In the genomic region with DNA sequence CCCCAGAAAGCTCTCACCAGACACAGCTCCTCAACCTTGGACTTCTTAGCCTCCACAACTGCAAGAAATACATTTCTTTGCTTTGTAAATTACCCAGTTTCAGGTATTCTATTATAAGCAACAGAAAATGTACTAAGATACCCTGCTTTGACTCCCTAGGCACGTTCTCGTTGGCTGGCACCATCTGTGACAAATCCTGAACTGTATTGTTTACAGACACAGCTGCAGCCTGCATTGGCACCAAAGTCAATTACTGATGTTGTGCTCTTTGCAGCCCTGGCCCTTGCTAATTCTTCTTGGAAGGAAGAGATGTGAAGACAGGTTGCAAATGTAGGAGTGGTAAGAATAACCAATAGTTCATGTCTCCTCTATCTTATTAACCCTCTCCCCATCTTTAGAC, we compare ENCODE assay signal across 26 cellular contexts.
"Had no signal": no experiment of that assay in that cellular context is flagged by ENCODE, and none has a peak within 500 bp of the region (broad histone marks: within the 10 kb centered on the region; RNA-seq: fewer than 3 reads in every experiment).

No MANE protein-coding gene starts in this region.

- H3K9me3 Mint-ChIP-seq: activated CD8-positive, alpha-beta T cell treated with anti-CD3 and anti-CD28 coated beads for 36 hours; activated T-helper 2 cell treated with anti-CD3 and anti-CD28 coated beads, Interferon-gamma antibody, Interleukin-2, Interleukin-4, amounts not matched to agents 10 μg/mL and 5 μg/mL and 100 μg/mL, durations not matched to agents 14 hours and 24 hours and 36 hours; central memory CD8-positive, alpha-beta T cell had no signal

- H3K4me1 Mint-ChIP-seq: activated naive CD4-positive, alpha-beta T cell treated with anti-CD3 and anti-CD28 coated beads, Interleukin-2, amount 50 U/mL, for 24 hours; activated naive CD8-positive, alpha-beta T cell treated with anti-CD3 and anti-CD28 coated beads, Interleukin-2, amount 10 ng/mL, durations not matched to agents 7 days and 5 days; central memory CD8-positive, alpha-beta T cell had no signal

- H3K36me3 Mint-ChIP-seq: activated naive CD4-positive, alpha-beta T cell treated with anti-CD3 and anti-CD28 coated beads, Interleukin-2, amount 50 U/mL, for 24 hours; activated naive CD8-positive, alpha-beta T cell treated with anti-CD3 and anti-CD28 coated beads, Interleukin-2, amount 10 ng/mL, durations not matched to agents 7 days and 5 days had no signal

- H3K4me3 Mint-ChIP-seq: activated CD8-positive, alpha-beta T cell treated with anti-CD3 and anti-CD28 coated beads for 36 hours; activated naive CD4-positive, alpha-beta T cell treated with anti-CD3 and anti-CD28 coated beads, Interleukin-2, amount 50 U/mL, for 24 hours; activated naive CD8-positive, alpha-beta T cell treated with anti-CD3 and anti-CD28 coated beads, Interleukin-2, amount 10 ng/mL, durations not matched to agents 7 days and 5 days; activated T-cell treated with anti-CD3 and anti-CD28 coated beads, Interleukin-2, amount 50 U/mL, for 24 hours; central memory CD8-positive, alpha-beta T cell had no signal

- H3K27ac Mint-ChIP-seq: activated CD8-positive, alpha-beta T cell treated with anti-CD3 and anti-CD28 coated beads for 36 hours; activated naive CD4-positive, alpha-beta T cell treated with anti-CD3 and anti-CD28 coated beads, Interleukin-2, amount 50 U/mL, for 24 hours; activated naive CD8-positive, alpha-beta T cell treated with anti-CD3 and anti-CD28 coated beads, Interleukin-2, amount 10 ng/mL, durations not matched to agents 7 days and 5 days; activated T-cell treated with anti-CD3 and anti-CD28 coated beads, Interleukin-2, amount 50 U/mL, for 24 hours; activated T-helper 2 cell treated with anti-CD3 and anti-CD28 coated beads, Interferon-gamma antibody, Interleukin-2, Interleukin-4, amounts not matched to agents 10 μg/mL and 5 μg/mL and 100 μg/mL, durations not matched to agents 14 hours and 24 hours and 36 hours had no signal

- DNase-seq: activated CD4-positive, alpha-beta T cell treated with anti-CD3 and anti-CD28 coated beads for 1 hour; activated CD4-positive, alpha-beta T cell treated with anti-CD3 and anti-CD28 coated beads for 48 hours; activated CD4-positive, CD25-positive, alpha-beta regulatory T cell; activated CD8-positive, alpha-beta T cell treated with anti-CD3 and anti-CD28 coated beads for 36 hours; activated gamma-delta T cell; activated naive CD4-positive, alpha-beta T cell treated with Interleukin-2 at 50 U/mL for 16 hours; activated naive CD8-positive, alpha-beta T cell treated with anti-CD3 and anti-CD28 coated beads, Interleukin-2, amount 10 ng/mL, durations not matched to agents 7 days and 5 days; activated T-cell treated with anti-CD3 and anti-CD28 coated beads, Interleukin-2, amount 50 U/mL, for 24 hours; NCI-H1092 treated with DMSO at 0.1 percent for 48 hours; NCI-H1417; NCI-H146; NCI-H1930; NCI-H2081 treated with DMSO at 0.1 percent for 48 hours; NCI-H510A treated with DMSO at 0.1 percent for 48 hours; NCI-H526 treated with DMSO at 0.1 percent for 48 hours; NCI-H774; NK-92 treated with Interleukin-12 subunit alpha and Interleukin-12 subunit beta, amount 100 ng/mL, for 24 hours; PC-9; Right ventricle myocardium superior; SW 1271; T-helper 1 cell; T-helper 2 cell; T-helper 9 cell had no signal

- ATAC-seq: activated CD8-positive, alpha-beta T cell treated with anti-CD3 and anti-CD28 coated beads for 36 hours had no signal

- H3K27me3 Mint-ChIP-seq: activated CD8-positive, alpha-beta T cell treated with anti-CD3 and anti-CD28 coated beads for 36 hours; activated naive CD4-positive, alpha-beta T cell treated with anti-CD3 and anti-CD28 coated beads, Interleukin-2, amount 50 U/mL, for 24 hours; activated T-cell treated with anti-CD3 and anti-CD28 coated beads, Interleukin-2, amount 50 U/mL, for 24 hours had no signal
